Comparison of ENCODE assay signal across 1 cellular context in genomic region chr18:2825613-2826205, GRCh38.
TF ChIP-seq lines count a peak whose summit lies in the region.

No MANE protein-coding gene starts in this region.

TF ChIP-seq in K562, 482 proteins besides CTCF, POLR2A, EP300 and RAD21 (continued from another document):
- TF ChIP-seq, protein P1, sequence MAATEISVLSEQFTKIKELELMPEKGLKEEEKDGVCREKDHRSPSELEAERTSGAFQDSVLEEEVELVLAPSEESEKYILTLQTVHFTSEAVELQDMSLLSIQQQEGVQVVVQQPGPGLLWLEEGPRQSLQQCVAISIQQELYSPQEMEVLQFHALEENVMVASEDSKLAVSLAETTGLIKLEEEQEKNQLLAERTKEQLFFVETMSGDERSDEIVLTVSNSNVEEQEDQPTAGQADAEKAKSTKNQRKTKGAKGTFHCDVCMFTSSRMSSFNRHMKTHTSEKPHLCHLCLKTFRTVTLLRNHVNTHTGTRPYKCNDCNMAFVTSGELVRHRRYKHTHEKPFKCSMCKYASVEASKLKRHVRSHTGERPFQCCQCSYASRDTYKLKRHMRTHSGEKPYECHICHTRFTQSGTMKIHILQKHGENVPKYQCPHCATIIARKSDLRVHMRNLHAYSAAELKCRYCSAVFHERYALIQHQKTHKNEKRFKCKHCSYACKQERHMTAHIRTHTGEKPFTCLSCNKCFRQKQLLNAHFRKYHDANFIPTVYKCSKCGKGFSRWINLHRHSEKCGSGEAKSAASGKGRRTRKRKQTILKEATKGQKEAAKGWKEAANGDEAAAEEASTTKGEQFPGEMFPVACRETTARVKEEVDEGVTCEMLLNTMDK (IDR thresholded peaks at IDR 0.05; ENCODE audit: borderline replicate concordance, insufficient read depth, low read depth, low read length, poor library complexity, severe bottlenecking): no peak
- TF ChIP-seq JUND (IDR thresholded peaks at IDR 0.05; ENCODE audit: borderline replicate concordance, low read depth, low read length) (no peak), JUND (tag; IDR thresholded peaks at IDR 0.05; ENCODE audit: borderline replicate concordance, low read depth, low read length) (no peak), ELF4 (CRISPR knock-in tag; IDR thresholded peaks at IDR 0.05) (no peak), PTRF (tag; IDR thresholded peaks at IDR 0.05) (no peak), BDP1 (IDR thresholded peaks at IDR 0.05; ENCODE audit: insufficient read depth, insufficient read length) (no peak)
- TF ChIP-seq, protein P2, sequence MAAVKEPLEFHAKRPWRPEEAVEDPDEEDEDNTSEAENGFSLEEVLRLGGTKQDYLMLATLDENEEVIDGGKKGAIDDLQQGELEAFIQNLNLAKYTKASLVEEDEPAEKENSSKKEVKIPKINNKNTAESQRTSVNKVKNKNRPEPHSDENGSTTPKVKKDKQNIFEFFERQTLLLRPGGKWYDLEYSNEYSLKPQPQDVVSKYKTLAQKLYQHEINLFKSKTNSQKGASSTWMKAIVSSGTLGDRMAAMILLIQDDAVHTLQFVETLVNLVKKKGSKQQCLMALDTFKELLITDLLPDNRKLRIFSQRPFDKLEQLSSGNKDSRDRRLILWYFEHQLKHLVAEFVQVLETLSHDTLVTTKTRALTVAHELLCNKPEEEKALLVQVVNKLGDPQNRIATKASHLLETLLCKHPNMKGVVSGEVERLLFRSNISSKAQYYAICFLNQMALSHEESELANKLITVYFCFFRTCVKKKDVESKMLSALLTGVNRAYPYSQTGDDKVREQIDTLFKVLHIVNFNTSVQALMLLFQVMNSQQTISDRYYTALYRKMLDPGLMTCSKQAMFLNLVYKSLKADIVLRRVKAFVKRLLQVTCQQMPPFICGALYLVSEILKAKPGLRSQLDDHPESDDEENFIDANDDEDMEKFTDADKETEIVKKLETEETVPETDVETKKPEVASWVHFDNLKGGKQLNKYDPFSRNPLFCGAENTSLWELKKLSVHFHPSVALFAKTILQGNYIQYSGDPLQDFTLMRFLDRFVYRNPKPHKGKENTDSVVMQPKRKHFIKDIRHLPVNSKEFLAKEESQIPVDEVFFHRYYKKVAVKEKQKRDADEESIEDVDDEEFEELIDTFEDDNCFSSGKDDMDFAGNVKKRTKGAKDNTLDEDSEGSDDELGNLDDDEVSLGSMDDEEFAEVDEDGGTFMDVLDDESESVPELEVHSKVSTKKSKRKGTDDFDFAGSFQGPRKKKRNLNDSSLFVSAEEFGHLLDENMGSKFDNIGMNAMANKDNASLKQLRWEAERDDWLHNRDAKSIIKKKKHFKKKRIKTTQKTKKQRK (IDR thresholded peaks at IDR 0.05; ENCODE audit: borderline replicate concordance, low read depth, low read length): no peak
